Comparison of ENCODE assay signal across 1 cellular context in the genomic region with DNA sequence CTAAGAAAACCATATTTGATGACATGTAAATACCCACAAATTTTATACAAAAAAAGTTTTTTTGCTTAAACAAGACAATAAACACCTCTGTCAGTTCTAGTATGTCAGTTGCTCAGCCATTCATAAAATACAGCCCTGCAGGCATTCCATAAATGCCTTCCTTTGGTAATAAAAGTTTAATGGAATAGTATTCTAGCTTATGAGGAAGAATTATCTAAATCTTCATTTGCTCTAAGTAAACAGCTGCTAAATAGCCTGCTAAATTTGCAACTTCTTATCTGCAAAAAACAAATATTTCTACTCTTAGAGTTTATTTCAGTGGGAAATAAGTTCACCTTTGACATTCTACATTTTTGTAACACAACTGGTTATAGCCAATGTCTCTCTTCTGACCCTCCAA.
TF ChIP-seq lines count a peak whose summit lies in the region.

No MANE protein-coding gene starts in this region.

TF ChIP-seq in GM23338, 12 proteins besides CTCF, POLR2A, EP300 and RAD21 (continued from another document):
- TF ChIP-seq, protein P1, sequence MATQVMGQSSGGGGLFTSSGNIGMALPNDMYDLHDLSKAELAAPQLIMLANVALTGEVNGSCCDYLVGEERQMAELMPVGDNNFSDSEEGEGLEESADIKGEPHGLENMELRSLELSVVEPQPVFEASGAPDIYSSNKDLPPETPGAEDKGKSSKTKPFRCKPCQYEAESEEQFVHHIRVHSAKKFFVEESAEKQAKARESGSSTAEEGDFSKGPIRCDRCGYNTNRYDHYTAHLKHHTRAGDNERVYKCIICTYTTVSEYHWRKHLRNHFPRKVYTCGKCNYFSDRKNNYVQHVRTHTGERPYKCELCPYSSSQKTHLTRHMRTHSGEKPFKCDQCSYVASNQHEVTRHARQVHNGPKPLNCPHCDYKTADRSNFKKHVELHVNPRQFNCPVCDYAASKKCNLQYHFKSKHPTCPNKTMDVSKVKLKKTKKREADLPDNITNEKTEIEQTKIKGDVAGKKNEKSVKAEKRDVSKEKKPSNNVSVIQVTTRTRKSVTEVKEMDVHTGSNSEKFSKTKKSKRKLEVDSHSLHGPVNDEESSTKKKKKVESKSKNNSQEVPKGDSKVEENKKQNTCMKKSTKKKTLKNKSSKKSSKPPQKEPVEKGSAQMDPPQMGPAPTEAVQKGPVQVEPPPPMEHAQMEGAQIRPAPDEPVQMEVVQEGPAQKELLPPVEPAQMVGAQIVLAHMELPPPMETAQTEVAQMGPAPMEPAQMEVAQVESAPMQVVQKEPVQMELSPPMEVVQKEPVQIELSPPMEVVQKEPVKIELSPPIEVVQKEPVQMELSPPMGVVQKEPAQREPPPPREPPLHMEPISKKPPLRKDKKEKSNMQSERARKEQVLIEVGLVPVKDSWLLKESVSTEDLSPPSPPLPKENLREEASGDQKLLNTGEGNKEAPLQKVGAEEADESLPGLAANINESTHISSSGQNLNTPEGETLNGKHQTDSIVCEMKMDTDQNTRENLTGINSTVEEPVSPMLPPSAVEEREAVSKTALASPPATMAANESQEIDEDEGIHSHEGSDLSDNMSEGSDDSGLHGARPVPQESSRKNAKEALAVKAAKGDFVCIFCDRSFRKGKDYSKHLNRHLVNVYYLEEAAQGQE (IDR thresholded peaks at IDR 0.05; ENCODE audit: unreplicated experiment): no peak
- TF ChIP-seq EZH2 (IDR thresholded peaks at IDR 0.05; ENCODE audit: low read depth, unreplicated experiment) (no peak), CREB1 (CRISPR knock-in tag; IDR thresholded peaks at IDR 0.05; ENCODE audit: low read depth) (no peak), JUNB (IDR thresholded peaks at IDR 0.05; ENCODE audit: unreplicated experiment) (no peak), ZNF462 (CRISPR knock-in tag; IDR thresholded peaks at IDR 0.05) (no peak), ZNF331 (CRISPR knock-in tag; IDR thresholded peaks at IDR 0.05; ENCODE audit: low read depth) (no peak)
